Comparison of ENCODE assay signal across 28 cellular contexts in the genomic region with DNA sequence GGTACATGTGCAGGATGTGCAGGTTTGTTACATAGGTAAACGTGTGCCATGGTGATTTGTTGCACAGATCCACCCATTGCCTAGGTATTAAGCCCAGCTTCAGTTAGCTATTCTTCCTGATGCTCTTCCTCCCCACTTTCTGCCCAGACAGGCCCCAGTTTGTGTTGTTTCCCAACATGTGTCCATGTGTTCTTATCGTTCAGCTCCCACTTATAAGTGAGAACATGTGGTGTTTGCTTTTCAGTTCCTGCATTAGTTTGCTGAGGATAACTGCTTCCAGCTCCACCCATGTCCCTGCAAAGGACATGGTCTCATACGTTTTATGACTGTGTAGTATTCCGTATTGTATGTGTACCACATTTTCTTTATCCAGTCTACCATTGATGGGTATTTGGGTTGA.
"Had no signal": no experiment of that assay in that cellular context is flagged by ENCODE, and none has a peak within 500 bp of the region (broad histone marks: within the 10 kb centered on the region; RNA-seq: fewer than 3 reads in every experiment).

No MANE protein-coding gene starts in this region.

- H3K27me3 ChIP-seq: adrenal gland, body of pancreas, cardiac muscle cell, colonic mucosa, esophagus squamous epithelium had no signal

- H3K27ac ChIP-seq: adrenal gland, body of pancreas, cardiac muscle cell, colonic mucosa, epithelial cell of prostate, esophagus squamous epithelium had no signal

- H3K4me1 ChIP-seq: adrenal gland, esophagus squamous epithelium had no signal

- H3K9me3 ChIP-seq: adrenal gland, body of pancreas, colonic mucosa, esophagus squamous epithelium had no signal

- H3K4me3 ChIP-seq: adrenal gland, body of pancreas, cardiac muscle cell, colonic mucosa, esophagus squamous epithelium had no signal

- H3K36me3 ChIP-seq: adrenal gland, cardiac muscle cell, colonic mucosa, esophagus squamous epithelium had no signal

- DNase-seq: activated CD4-positive, alpha-beta memory T cell treated with anti-CD3 and anti-CD28 coated beads for 36 hours; activated CD4-positive, alpha-beta T cell treated with anti-CD3 and anti-CD28 coated beads for 36 hours; activated CD4-positive, alpha-beta T cell treated with anti-CD3 and anti-CD28 coated beads, Interleukin-2, amount 10 ng/mL, durations not matched to agents 24 days and 14 days; activated CD4-positive, CD25-positive, alpha-beta regulatory T cell; activated CD4-positive, CD25-positive, alpha-beta regulatory T cell treated with anti-CD3 and anti-CD28 coated beads, Interleukin-2, amount 50 U/mL, for 72 hours; activated CD8-positive, alpha-beta memory T cell treated with anti-CD3 and anti-CD28 coated beads, Interleukin-2, amount 10 ng/mL, durations not matched to agents 7 days and 5 days; activated CD8-positive, alpha-beta memory T cell treated with anti-CD3 and anti-CD28 coated beads, Interleukin-2, amount 50 U/mL, for 4 hours; activated CD8-positive, alpha-beta T cell treated with anti-CD3 and anti-CD28 coated beads, Interleukin-2, amount 10 ng/mL, durations not matched to agents 7 days and 5 days; activated effector memory CD4-positive, alpha-beta T cell treated with anti-CD3 and anti-CD28 coated beads, Interleukin-2, amount 50 U/mL, for 16 hours; activated naive CD4-positive, alpha-beta T cell treated with anti-CD3 and anti-CD28 coated beads for 36 hours; activated naive CD8-positive, alpha-beta T cell treated with anti-CD3 and anti-CD28 coated beads for 36 hours; activated naive CD8-positive, alpha-beta T cell treated with anti-CD3 and anti-CD28 coated beads, Interleukin-2, amount 50 U/mL, for 24 hours; activated T-cell treated with anti-CD3 and anti-CD28 coated beads, Interleukin-2, amount 50 U/mL, for 1 hour; activated T-cell treated with anti-CD3 and anti-CD28 coated beads, Interleukin-2, amount 50 U/mL, for 48 hours; adrenal gland; amygdala; aorta; body of pancreas; central memory CD4-positive, alpha-beta T cell; cerebellar nuclear complex; colonic mucosa; effector CD8-positive, alpha-beta T cell; esophagus squamous epithelium; head of caudate nucleus; T-helper 2 cell had no signal

- FAIRE-seq: endothelial cell of umbilical vein had no signal
